32 cellular contexts compared by ENCODE assay signal in the genomic region with DNA sequence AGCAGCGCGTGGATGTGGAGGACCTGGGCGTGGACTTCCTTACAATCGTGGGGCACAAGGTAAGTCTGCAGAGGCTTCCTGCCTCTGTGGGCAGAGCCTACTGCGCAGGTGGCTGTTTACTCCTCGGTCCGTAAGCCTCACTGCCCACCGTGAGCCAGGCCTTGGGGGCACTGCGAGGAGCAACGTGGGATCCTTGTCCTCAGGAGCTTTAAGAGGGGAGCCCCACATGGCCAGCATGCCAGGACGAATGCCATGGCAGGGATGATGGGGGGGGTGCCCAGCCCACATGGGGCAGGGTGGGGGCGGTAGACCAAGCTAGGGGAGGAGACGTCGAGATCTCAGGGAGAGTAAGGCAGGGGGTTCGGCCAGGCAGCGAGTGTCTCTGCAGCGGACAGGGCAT. TPM values are rescaled to one million over a fixed set of nuclear protein-coding genes. Genes with fewer than 3 reads are reported as not detected.
"Had no signal": no experiment of that assay in that cellular context is flagged by ENCODE, and none has a peak within 500 bp of the region (broad histone marks: within the 10 kb centered on the region; RNA-seq: fewer than 3 reads in every experiment).

No MANE protein-coding gene starts in this region.

- ATAC-seq: activated CD4-positive, alpha-beta T cell treated with anti-CD3 and anti-CD28 coated beads for 36 hours; activated T-cell treated with anti-CD3 and anti-CD28 coated beads, Interleukin-2, amount 50 U/mL, for 72 hours; stimulated activated naive B cell treated with anti-CD40 and anti-IgM and Interleukin-4, amounts not matched to agents 10 μg/mL and 1 μg/mL and 100 μg/mL, for 72 hours; T-cell had no signal

- H3K4me3 Mint-ChIP-seq: activated CD4-positive, alpha-beta T cell treated with anti-CD3 and anti-CD28 coated beads for 36 hours; activated naive CD8-positive, alpha-beta T cell treated with anti-CD3 and anti-CD28 coated beads, Interleukin-2, amount 10 ng/mL, durations not matched to agents 7 days and 5 days; activated T-cell treated with anti-CD3 and anti-CD28 coated beads, Interleukin-2, amount 50 U/mL, for 72 hours; mesothelial cell of epicardium; naive B cell; nephron progenitor cell; stimulated activated naive B cell treated with anti-CD40 and anti-IgM and Interleukin-4, amounts not matched to agents 10 μg/mL and 1 μg/mL and 100 μg/mL, for 72 hours; T-cell had no signal

- H3K27ac Mint-ChIP-seq: activated CD4-positive, alpha-beta T cell treated with anti-CD3 and anti-CD28 coated beads for 36 hours; activated naive CD8-positive, alpha-beta T cell treated with anti-CD3 and anti-CD28 coated beads, Interleukin-2, amount 10 ng/mL, durations not matched to agents 7 days and 5 days; activated T-cell treated with anti-CD3 and anti-CD28 coated beads, Interleukin-2, amount 50 U/mL, for 72 hours; naive B cell; nephron progenitor cell; stimulated activated naive B cell treated with anti-CD40 and anti-IgM and Interleukin-4, amounts not matched to agents 10 μg/mL and 1 μg/mL and 100 μg/mL, for 72 hours; T-cell had no signal

- H3K27ac ChIP-seq: brain microvascular endothelial cell, neutrophil, ovary, prostate gland, testis, upper lobe of left lung, vagina had no signal

- H3K9me3 ChIP-seq: neutrophil, ovary, prostate gland, testis, upper lobe of left lung, vagina had no signal

- H3K9me3 Mint-ChIP-seq: activated naive CD8-positive, alpha-beta T cell treated with anti-CD3 and anti-CD28 coated beads, Interleukin-2, amount 10 ng/mL, durations not matched to agents 7 days and 5 days; activated T-cell treated with anti-CD3 and anti-CD28 coated beads, Interleukin-2, amount 50 U/mL, for 72 hours; T-cell had no signal

- H3K27me3 ChIP-seq: brain microvascular endothelial cell, neutrophil, ovary, testis, upper lobe of left lung, vagina had no signal

- H3K27me3 Mint-ChIP-seq: activated CD4-positive, alpha-beta T cell treated with anti-CD3 and anti-CD28 coated beads for 36 hours; activated naive CD8-positive, alpha-beta T cell treated with anti-CD3 and anti-CD28 coated beads, Interleukin-2, amount 10 ng/mL, durations not matched to agents 7 days and 5 days; naive B cell; stimulated activated naive B cell treated with anti-CD40 and anti-IgM and Interleukin-4, amounts not matched to agents 10 μg/mL and 1 μg/mL and 100 μg/mL, for 72 hours; T-cell had no signal

- H3K36me3 ChIP-seq: ovary, prostate gland had no signal

- H3K4me1 Mint-ChIP-seq: activated CD4-positive, alpha-beta T cell treated with anti-CD3 and anti-CD28 coated beads for 36 hours had no signal

- H3K4me3 ChIP-seq: ovary, prostate gland, smooth muscle cell, testis, upper lobe of left lung, vagina had no signal

- H3K4me1 ChIP-seq: prostate gland, testis, upper lobe of left lung, vagina had no signal

- H3K4me2 ChIP-seq: smooth muscle cell had no signal

- DNase-seq: activated CD4-positive, alpha-beta T cell treated with anti-CD3 and anti-CD28 coated beads for 36 hours; activated CD4-positive, CD25-positive, alpha-beta regulatory T cell; activated effector memory CD4-positive, alpha-beta T cell treated with Interleukin-2 at 50 U/mL for 16 hours; activated naive CD4-positive, alpha-beta T cell treated with Interleukin-2 at 50 U/mL for 16 hours; activated naive CD8-positive, alpha-beta T cell treated with anti-CD3 and anti-CD28 coated beads, Interleukin-2, amount 10 ng/mL, durations not matched to agents 7 days and 5 days; activated T-cell treated with anti-CD3 and anti-CD28 coated beads, Interleukin-2, amount 50 U/mL, for 72 hours; brain microvascular endothelial cell; cortex of kidney; foreskin fibroblast; hippocampal formation; left cardiac atrium; mammary epithelial cell; naive B cell; nephron progenitor cell; ovary; retina; stimulated activated CD4-positive, alpha-beta T cell treated with anti-CD3 and anti-CD28 coated beads, Interleukin-15, amount 100 ng/mL, for 24 hours; stimulated activated CD4-positive, alpha-beta T cell treated with anti-CD3 and anti-CD28 coated beads, Interleukin-2, amount 100 ng/mL, for 24 hours; stimulated activated naive B cell treated with anti-CD40 and anti-IgM and Interleukin-4, amounts not matched to agents 10 μg/mL and 1 μg/mL and 100 μg/mL, for 72 hours; T-cell; testis; upper lobe of left lung had no signal

RNA-seq across cellular contexts. Expression of gene ESPNL, which starts 18.0 kb away (rescaled TPM):
- total RNA-seq: astrocyte, endothelial cell of umbilical vein had no signal
- polyA plus RNA-seq: endothelial cell of umbilical vein, mammary epithelial cell, smooth muscle cell had no signal

RNA-seq across cellular contexts. Expression of gene KLHL30, which starts 56.3 kb away (rescaled TPM):
- total RNA-seq: activated CD4-positive, alpha-beta T cell treated with anti-CD3 and anti-CD28 coated beads for 36 hours; activated CD8-positive, alpha-beta memory T cell treated with anti-CD3 and anti-CD28 coated beads for 36 hours; activated naive CD8-positive, alpha-beta T cell treated with anti-CD3 and anti-CD28 coated beads, Interleukin-2, amount 10 ng/mL, durations not matched to agents 7 days and 5 days; activated T-cell treated with anti-CD3 and anti-CD28 coated beads, Interleukin-2, amount 50 U/mL, for 72 hours; cerebellum; endothelial cell of umbilical vein; T-cell had no signal
- polyA plus RNA-seq: endothelial cell of umbilical vein, keratinocyte, smooth muscle cell had no signal
